ENCODE assay signal across 8 cellular contexts in the genomic region with DNA sequence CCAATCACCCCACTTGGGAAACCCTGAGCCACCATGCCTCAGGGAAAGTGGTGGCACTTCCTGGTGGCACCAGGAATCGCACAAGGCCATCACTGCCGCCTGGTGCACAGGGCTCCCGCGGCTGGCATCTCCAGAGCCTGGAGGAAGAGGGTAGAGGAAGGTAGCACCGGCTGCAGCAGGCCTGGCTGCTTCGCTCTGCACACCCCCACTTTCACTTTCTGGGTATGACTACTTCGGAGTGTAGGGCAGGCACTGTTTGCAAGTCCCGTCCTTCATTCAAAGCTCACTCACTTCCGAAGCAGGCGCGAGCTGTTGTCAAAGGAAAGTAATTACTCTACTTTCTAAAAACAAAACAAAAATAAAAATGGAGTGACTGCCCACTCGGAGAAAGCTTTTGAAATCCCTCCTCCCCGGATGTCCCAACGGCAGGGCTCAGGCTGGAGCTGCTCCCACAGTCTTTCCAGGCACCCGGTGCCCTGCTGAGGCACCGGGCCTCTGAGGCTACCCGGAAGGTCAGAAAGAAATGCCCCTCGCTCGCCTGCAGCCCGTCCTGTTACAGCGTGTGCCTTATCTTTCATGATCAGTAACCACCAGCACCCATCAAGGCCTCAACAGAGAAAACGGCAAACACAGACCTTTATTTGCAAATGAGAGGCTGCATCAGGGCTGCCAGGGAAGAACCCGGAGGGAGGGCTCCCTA. TPM values are rescaled to one million over a fixed set of nuclear protein-coding genes. Genes with fewer than 3 reads are reported as not detected.
A peak's percentile ranks its signal among the peaks of the same experiment; 100 is the strongest.
DNase-seq lines count a peak whose midpoint lies in the region; ATAC-seq lines count a peak whose summit lies in the region.

No MANE protein-coding gene starts in this region.

- DNase-seq in Ammon's horn (ENCODE audit: low spot score) (peak; percentile 52), RKO (ENCODE audit: low spot score) (peak; percentile 80), left ventricle myocardium superior (no peak), skeletal muscle cell (ENCODE audit: low read depth) (peak; percentile 20), NCI-H2171 treated with DMSO at 0.1 percent for 48 hours (lab: John Stamatoyannopoulos, UW) (no peak)
- peak; percentile 68 for DNase-seq in activated naive CD4-positive, alpha-beta T cell treated with Interleukin-2 at 50 U/mL for 16 hours

- ATAC-seq in GM21786 (IDR thresholded peaks at IDR 0.05; ENCODE audit: unreplicated experiment) (peak; percentile 41), left ventricle myocardium superior (peak; percentile 6), GM18867 (IDR thresholded peaks at IDR 0.05; ENCODE audit: unreplicated experiment) (no peak)

- intact Hi-C loops in left ventricle myocardium superior (cut with micrococcal nuclease) = no loop called here

- peak overlapping the region; percentile 64 for H3K4me3 ChIP-seq in skeletal muscle cell (ENCODE audit: low read depth, low read length)

RNA-seq across cellular contexts. Expression of a gene that starts 2.0 kb away (rescaled TPM):
- total RNA-seq in left ventricle myocardium superior = 28.7 TPM

RNA-seq across cellular contexts. Expression of a gene that starts 40.6 kb away (rescaled TPM):
- 4.7 TPM for total RNA-seq in left ventricle myocardium superior

Comparison
In these comparisons a context has a peak if more than half of its experiments do, and no peak if none do; other contexts are left out.
1. DNase-seq: peak in Ammon's horn (single experiment), RKO (single experiment), activated naive CD4-positive, alpha-beta T cell treated with Interleukin-2 at 50 U/mL for 16 hours (single experiment) and skeletal muscle cell (single experiment); none in left ventricle myocardium superior (single experiment) and NCI-H2171 treated with DMSO at 0.1 percent for 48 hours (single experiment).